ENCODE assay signal across 2 cellular contexts in genomic region chr6:43725643-43726580, GRCh38.
TF ChIP-seq lines count a peak whose summit lies in the region.

No MANE protein-coding gene starts in this region.

TF ChIP-seq in GM12891, 5 proteins besides CTCF, POLR2A, EP300 and RAD21:
- no peak for TF ChIP-seq SPI1 (IDR thresholded peaks at IDR 0.05; ENCODE audit: low read depth, low read length)
- no peak for TF ChIP-seq TAF1 (IDR thresholded peaks at IDR 0.05; ENCODE audit: low read depth, low read length)
- TF ChIP-seq PAX5 (IDR thresholded peaks at IDR 0.05; ENCODE audit: insufficient read depth, low read length, severe bottlenecking) = no peak
- no peak for TF ChIP-seq POLR2AphosphoS5 (IDR thresholded peaks at IDR 0.05; ENCODE audit: low read depth, low read length)
- TF ChIP-seq POU2F2 (IDR thresholded peaks at IDR 0.05; ENCODE audit: low read depth, low read length) = no peak

TF ChIP-seq in GM12878, 131 proteins besides CTCF, POLR2A, EP300 and RAD21:
- TF ChIP-seq HDGF (IDR thresholded peaks at IDR 0.05) (no peak), CEBPB (IDR thresholded peaks at IDR 0.05; ENCODE audit: borderline replicate concordance in 1 of 2, low read depth in 2 of 2, low read length in 2 of 2) (no peak), SMAD1 (IDR thresholded peaks at IDR 0.05; ENCODE audit: low read depth, partially characterized antibody) (no peak), RELB (IDR thresholded peaks at IDR 0.05; ENCODE audit: low read depth) (no peak; the same call in 1 of the 2 replicates), RCOR1 (conservative IDR thresholded peaks at IDR 0.05; ENCODE audit: low read depth, low read length) (no peak), IRF5 (IDR thresholded peaks at IDR 0.05; ENCODE audit: borderline replicate concordance) (no peak), NR2C2 (IDR thresholded peaks at IDR 0.05; ENCODE audit: borderline replicate concordance, control insufficient read depth, insufficient read length, low read depth) (no peak), E2F4 (IDR thresholded peaks at IDR 0.05; ENCODE audit: low read depth, low read length) (no peak), NR2C1 (IDR thresholded peaks at IDR 0.05) (no peak), ZNF217 (IDR thresholded peaks at IDR 0.05) (no peak), SIN3A (IDR thresholded peaks at IDR 0.05; ENCODE audit: low read depth, low read length) (no peak), SKIL (IDR thresholded peaks at IDR 0.05; ENCODE audit: low read depth, poor library complexity, severe bottlenecking) (no peak), ETV6 (conservative IDR thresholded peaks at IDR 0.05 in 1 of 2, IDR thresholded peaks at IDR 0.05 in 1 of 2; ENCODE audit: borderline replicate concordance in 1 of 2, low read depth in 1 of 2) (no peak), NFXL1 (IDR thresholded peaks at IDR 0.05; ENCODE audit: borderline replicate concordance) (no peak), MXI1 (IDR thresholded peaks at IDR 0.05; ENCODE audit: low read depth, low read length) (no peak), JUNB (IDR thresholded peaks at IDR 0.05) (no peak), NKRF (conservative IDR thresholded peaks at IDR 0.05) (no peak)
TF ChIP-seq in GM12878: peak in this region for 0.
